ENCODE assay signal across 1 cellular context in the genomic region with DNA sequence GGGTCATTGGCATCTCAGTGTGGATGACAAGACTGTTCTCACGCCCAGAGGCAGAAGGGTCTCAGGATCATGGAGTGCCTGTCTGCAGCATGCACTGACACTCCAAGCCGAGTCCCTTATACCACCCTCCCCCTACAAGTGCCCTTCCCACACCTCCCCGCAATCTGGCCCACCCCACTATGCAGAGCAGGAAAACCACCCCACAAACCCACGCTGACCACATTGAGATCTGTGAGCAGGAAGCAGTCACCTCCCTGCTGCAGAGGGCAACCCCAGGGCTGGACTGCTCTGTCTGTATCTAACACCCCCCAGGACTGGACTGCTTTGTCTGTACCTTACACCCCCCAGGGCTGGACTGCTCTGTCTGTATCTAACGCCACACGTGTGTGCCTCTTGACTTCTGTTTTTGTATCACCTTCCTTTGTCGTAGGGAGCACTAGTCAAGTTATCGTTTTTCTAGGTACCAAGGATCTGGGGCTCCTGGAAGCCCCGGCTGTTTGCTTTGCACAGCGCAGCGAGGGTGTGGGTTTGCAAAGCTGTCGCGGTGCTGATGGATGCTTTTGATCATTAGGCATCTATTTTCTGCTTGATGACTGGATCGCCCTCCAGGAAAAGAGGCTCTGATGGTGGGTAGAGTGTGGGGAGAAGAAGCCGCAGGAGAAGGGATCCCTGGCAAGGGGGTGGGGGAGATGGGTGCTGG.
TF ChIP-seq lines count a peak whose summit lies in the region.

No MANE protein-coding gene starts in this region.

TF ChIP-seq in H1, 55 proteins besides CTCF, POLR2A, EP300 and RAD21:
- TF ChIP-seq SP4 (IDR thresholded peaks at IDR 0.05; ENCODE audit: low read length) (no peak), FOSL1 (IDR thresholded peaks at IDR 0.05; ENCODE audit: insufficient read depth, low read depth, low read length) (no peak), SP2 (IDR thresholded peaks at IDR 0.05; ENCODE audit: low read length) (no peak), HDAC2 (IDR thresholded peaks at IDR 0.05; ENCODE audit: borderline replicate concordance in 1 of 2, low read depth in 2 of 2, low read length in 2 of 2) (no peak), JUN (IDR thresholded peaks at IDR 0.05; ENCODE audit: low read depth, low read length) (no peak), YY1 (IDR thresholded peaks at IDR 0.05; ENCODE audit: low read depth, low read length) (no peak), ASH2L (IDR thresholded peaks at IDR 0.05; ENCODE audit: low read length) (no peak), HDAC6 (IDR thresholded peaks at IDR 0.05; ENCODE audit: low read depth, low read length) (no peak), RNF2 (IDR thresholded peaks at IDR 0.05; ENCODE audit: borderline replicate concordance, low read depth, low read length, missing control alignments, poor library complexity, severe bottlenecking) (no peak)
- TF ChIP-seq, protein P1, sequence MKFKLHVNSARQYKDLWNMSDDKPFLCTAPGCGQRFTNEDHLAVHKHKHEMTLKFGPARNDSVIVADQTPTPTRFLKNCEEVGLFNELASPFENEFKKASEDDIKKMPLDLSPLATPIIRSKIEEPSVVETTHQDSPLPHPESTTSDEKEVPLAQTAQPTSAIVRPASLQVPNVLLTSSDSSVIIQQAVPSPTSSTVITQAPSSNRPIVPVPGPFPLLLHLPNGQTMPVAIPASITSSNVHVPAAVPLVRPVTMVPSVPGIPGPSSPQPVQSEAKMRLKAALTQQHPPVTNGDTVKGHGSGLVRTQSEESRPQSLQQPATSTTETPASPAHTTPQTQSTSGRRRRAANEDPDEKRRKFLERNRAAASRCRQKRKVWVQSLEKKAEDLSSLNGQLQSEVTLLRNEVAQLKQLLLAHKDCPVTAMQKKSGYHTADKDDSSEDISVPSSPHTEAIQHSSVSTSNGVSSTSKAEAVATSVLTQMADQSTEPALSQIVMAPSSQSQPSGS (IDR thresholded peaks at IDR 0.05; ENCODE audit: low read length) = no peak
- TF ChIP-seq, protein P2, sequence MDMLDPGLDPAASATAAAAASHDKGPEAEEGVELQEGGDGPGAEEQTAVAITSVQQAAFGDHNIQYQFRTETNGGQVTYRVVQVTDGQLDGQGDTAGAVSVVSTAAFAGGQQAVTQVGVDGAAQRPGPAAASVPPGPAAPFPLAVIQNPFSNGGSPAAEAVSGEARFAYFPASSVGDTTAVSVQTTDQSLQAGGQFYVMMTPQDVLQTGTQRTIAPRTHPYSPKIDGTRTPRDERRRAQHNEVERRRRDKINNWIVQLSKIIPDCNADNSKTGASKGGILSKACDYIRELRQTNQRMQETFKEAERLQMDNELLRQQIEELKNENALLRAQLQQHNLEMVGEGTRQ (IDR thresholded peaks at IDR 0.05; ENCODE audit: low read length) = no peak
- TF ChIP-seq, protein P3, sequence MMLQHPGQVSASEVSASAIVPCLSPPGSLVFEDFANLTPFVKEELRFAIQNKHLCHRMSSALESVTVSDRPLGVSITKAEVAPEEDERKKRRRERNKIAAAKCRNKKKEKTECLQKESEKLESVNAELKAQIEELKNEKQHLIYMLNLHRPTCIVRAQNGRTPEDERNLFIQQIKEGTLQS (IDR thresholded peaks at IDR 0.05; ENCODE audit: insufficient read depth, low read depth, low read length) = no peak
